ENCODE assay signal across 19 cellular contexts in genomic region chr1:192496369-192497056, GRCh38.
DNase-seq lines count a peak whose midpoint lies in the region; ATAC-seq and TF ChIP-seq lines count a peak whose summit lies in the region.
"Had no signal": no experiment of that assay in that cellular context is flagged by ENCODE, and none has a peak within 500 bp of the region (broad histone marks: within the 10 kb centered on the region; RNA-seq: fewer than 3 reads in every experiment).

No MANE protein-coding gene starts in this region.

- no peak overlapping the region for H3K4me3 ChIP-seq in ACC112 (ENCODE audit: low read depth, low read length)
- no peak overlapping the region for H3K4me3 ChIP-seq in PC-3 (ENCODE audit: low read length)
- H3K4me3 ChIP-seq in skeletal muscle satellite cell (ENCODE audit: low read length), result no peak overlapping the region
- no peak overlapping the region for H3K4me3 ChIP-seq in right cardiac atrium (ENCODE audit: low read length)

- H3K9me3 ChIP-seq in PC-3 (ENCODE audit: low read length) (no peaks in the 10 kb centered on the region), skeletal muscle satellite cell (replicated peaks; ENCODE audit: low read length) (no peaks in the 10 kb centered on the region), right cardiac atrium (ENCODE audit: control insufficient read depth, low read length) (no peaks in the 10 kb centered on the region)

- H3K4me2 ChIP-seq in PC-3 (ENCODE audit: low read length), result peak overlapping the region; percentile 46
- H3K4me2 ChIP-seq in skeletal muscle satellite cell (ENCODE audit: low read length), result peak overlapping the region; percentile 56

- no peaks in the 10 kb centered on the region for H3K36me3 ChIP-seq in ACC112 (ENCODE audit: insufficient read depth, low read length)
- H3K36me3 ChIP-seq in PC-3 (ENCODE audit: low read depth, low read length), result no peaks in the 10 kb centered on the region
- H3K36me3 ChIP-seq in skeletal muscle satellite cell (ENCODE audit: insufficient read depth, low read length), result no peaks in the 10 kb centered on the region

- no peaks in the 10 kb centered on the region for H3F3A ChIP-seq in PC-3 (ENCODE audit: low read length, unreplicated experiment)

- H3K79me2 ChIP-seq in ACC112 (ENCODE audit: control insufficient read depth, insufficient read depth, low read length, unreplicated experiment) (no peaks in the 10 kb centered on the region), PC-3 (ENCODE audit: low read length) (no peaks in the 10 kb centered on the region)

- no peaks in the 10 kb centered on the region for H4K20me1 ChIP-seq in PC-3 (ENCODE audit: low read length)

- TF ChIP-seq CTCF in PC-3 (conservative IDR thresholded peaks at IDR 0.05; ENCODE audit: low read depth, low read length), result no peak

- H2AFZ ChIP-seq in ACC112 (ENCODE audit: low read length, unreplicated experiment) (peak overlapping the region; percentile 12), PC-3 (ENCODE audit: low read length) (no peak overlapping the region)

- no peaks in the 10 kb centered on the region for H3K9me2 ChIP-seq in PC-3 (replicated peaks; ENCODE audit: low read length)

- ATAC-seq in PC-3 (peak; percentile 89), right cardiac atrium (no peak)
- ATAC-seq: CD8-positive, alpha-beta T cell; HCT116 had no signal

- H3K27ac ChIP-seq in ACC112 (ENCODE audit: low read depth, low read length) (peak overlapping the region; percentile 16; the same call in 1 of the 2 replicates), PC-3 (ENCODE audit: low read length) (peak overlapping the region; percentile 54), right cardiac atrium (ENCODE audit: low read length) (no peak overlapping the region)

- POLR2A ChIA-PET in PC-3 (lab: Charles Lee; ENCODE audit: unreplicated experiment), result no interaction called here

- H3K9ac ChIP-seq in PC-3 (ENCODE audit: low read length) (no peak overlapping the region), skeletal muscle satellite cell (ENCODE audit: low read depth, low read length) (no peak overlapping the region)

- peaks cover 17% of the 10 kb centered on the region for H3K4me1 ChIP-seq in ACC112 (ENCODE audit: control insufficient read depth, insufficient read depth, low read length, unreplicated experiment)
- peaks cover 26% of the 10 kb centered on the region for H3K4me1 ChIP-seq in PC-3 (ENCODE audit: insufficient read depth, low read length)
- H3K4me1 ChIP-seq in skeletal muscle satellite cell (ENCODE audit: control insufficient read depth, insufficient read depth, low read length), result peaks cover 25% of the 10 kb centered on the region
- no peaks in the 10 kb centered on the region for H3K4me1 ChIP-seq in right cardiac atrium (ENCODE audit: control insufficient read depth, insufficient read depth, low read length)

- WGBS in right cardiac atrium, result 81% methylated on average over 3 of the region's 3 CpGs

- intact Hi-C loops in PC-3 (cut with micrococcal nuclease) (no loop called here), right cardiac atrium (cut with DNase I) (loop anchor here in 1 of 4 donors (10.0 kb wide), 1 partner anchor 98 kb away; no protein-coding TSS in a partner anchor)

- DNase-seq in PC-3 (peak; percentile 61), iris pigment epithelial cell (ENCODE audit: low read depth) (peak; percentile 13), right cardiac atrium (no peak), HuH-7.5 (ENCODE audit: low spot score) (no peak)
- no peak for DNase-seq in central memory CD4-positive, alpha-beta T cell
- DNase-seq: AML-193; C1 segment of cervical spinal cord; CD8-positive, alpha-beta T cell; DMS153; EL; MV-4-11; NCI-H1105 treated with DMSO at 0.1 percent for 48 hours; NCI-H2081; NCI-H2171; NCI-H524 treated with DMSO at 0.1 percent for 48 hours; Right ventricle myocardium superior had no signal

- no peaks in the 10 kb centered on the region for H3K27me3 ChIP-seq in ACC112 (ENCODE audit: insufficient read depth, low read length)
- no peaks in the 10 kb centered on the region for H3K27me3 ChIP-seq in PC-3 (ENCODE audit: low read length)
- H3K27me3 ChIP-seq in skeletal muscle satellite cell (ENCODE audit: control insufficient read depth, insufficient read depth, low read length), result no peaks in the 10 kb centered on the region
- no peaks in the 10 kb centered on the region for H3K27me3 ChIP-seq in right cardiac atrium (ENCODE audit: control insufficient read depth, insufficient read depth)

- BruUV-seq in PC-3 (replicated peaks; lab: Mats Ljungman, UMichigan), result no TSS peak

- CTCF ChIA-PET in PC-3 (lab: Charles Lee), result no interaction called here

Comparison
In these comparisons a context has a peak if more than half of its experiments do, and no peak if none do; other contexts are left out.
1. DNase-seq: peak in PC-3 (single experiment) and iris pigment epithelial cell (single experiment); none in right cardiac atrium (0 of 3), central memory CD4-positive, alpha-beta T cell (single experiment) and HuH-7.5 (single experiment).